In the genomic region with DNA sequence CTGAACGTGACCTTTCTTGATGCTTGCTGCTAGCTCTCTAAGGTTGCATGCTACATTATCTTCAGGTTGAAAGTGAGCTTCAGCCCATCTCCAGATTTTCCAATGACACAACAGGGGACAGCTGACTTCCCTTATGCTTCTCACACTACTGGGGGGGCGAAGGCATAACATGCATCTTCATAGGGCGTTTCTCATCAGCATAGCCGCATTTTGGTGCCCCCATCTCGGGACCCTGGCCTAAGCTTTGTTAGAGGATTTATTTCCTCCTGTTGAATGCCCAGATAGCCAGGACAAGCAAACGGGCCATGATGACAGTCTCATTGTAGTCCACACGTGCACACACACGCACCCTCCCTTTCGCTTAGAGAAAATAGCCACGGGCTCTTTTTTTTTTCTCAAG, we compare ENCODE assay signal across 1 cellular context.
TF ChIP-seq lines count a peak whose summit lies in the region.

No MANE protein-coding gene starts in this region.

TF ChIP-seq in WTC11, 78 proteins besides CTCF, POLR2A, EP300 and RAD21 (continued from another document):
- TF ChIP-seq, protein P1, sequence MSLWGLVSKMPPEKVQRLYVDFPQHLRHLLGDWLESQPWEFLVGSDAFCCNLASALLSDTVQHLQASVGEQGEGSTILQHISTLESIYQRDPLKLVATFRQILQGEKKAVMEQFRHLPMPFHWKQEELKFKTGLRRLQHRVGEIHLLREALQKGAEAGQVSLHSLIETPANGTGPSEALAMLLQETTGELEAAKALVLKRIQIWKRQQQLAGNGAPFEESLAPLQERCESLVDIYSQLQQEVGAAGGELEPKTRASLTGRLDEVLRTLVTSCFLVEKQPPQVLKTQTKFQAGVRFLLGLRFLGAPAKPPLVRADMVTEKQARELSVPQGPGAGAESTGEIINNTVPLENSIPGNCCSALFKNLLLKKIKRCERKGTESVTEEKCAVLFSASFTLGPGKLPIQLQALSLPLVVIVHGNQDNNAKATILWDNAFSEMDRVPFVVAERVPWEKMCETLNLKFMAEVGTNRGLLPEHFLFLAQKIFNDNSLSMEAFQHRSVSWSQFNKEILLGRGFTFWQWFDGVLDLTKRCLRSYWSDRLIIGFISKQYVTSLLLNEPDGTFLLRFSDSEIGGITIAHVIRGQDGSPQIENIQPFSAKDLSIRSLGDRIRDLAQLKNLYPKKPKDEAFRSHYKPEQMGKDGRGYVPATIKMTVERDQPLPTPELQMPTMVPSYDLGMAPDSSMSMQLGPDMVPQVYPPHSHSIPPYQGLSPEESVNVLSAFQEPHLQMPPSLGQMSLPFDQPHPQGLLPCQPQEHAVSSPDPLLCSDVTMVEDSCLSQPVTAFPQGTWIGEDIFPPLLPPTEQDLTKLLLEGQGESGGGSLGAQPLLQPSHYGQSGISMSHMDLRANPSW (CRISPR knock-in tag; conservative IDR thresholded peaks at IDR 0.05; ENCODE audit: low read depth), result no peak
